ENCODE assay signal across 20 cellular contexts in genomic region chr18:79772108-79772864, GRCh38. TPM values are rescaled to one million over a fixed set of nuclear protein-coding genes. Genes with fewer than 3 reads are reported as not detected.
"Had no signal": no experiment of that assay in that cellular context is flagged by ENCODE, and none has a peak within 500 bp of the region (broad histone marks: within the 10 kb centered on the region; RNA-seq: fewer than 3 reads in every experiment).

No MANE protein-coding gene starts in this region.

- H3K36me3 ChIP-seq: ascending aorta, esophagus muscularis mucosa, gastroesophageal sphincter, heart left ventricle, neutrophil, upper lobe of left lung had no signal

- H3K4me1 ChIP-seq: ascending aorta, esophagus muscularis mucosa, gastroesophageal sphincter, heart left ventricle, testis, upper lobe of left lung had no signal

- H3K27ac Mint-ChIP-seq: activated CD4-positive, alpha-beta T cell treated with anti-CD3 and anti-CD28 coated beads, Interleukin-2, amount 10 ng/mL, durations not matched to agents 24 days and 14 days; activated CD8-positive, alpha-beta T cell treated with anti-CD3 and anti-CD28 coated beads for 36 hours; activated naive CD4-positive, alpha-beta T cell treated with anti-CD3 and anti-CD28 coated beads for 36 hours; activated T-helper 17 cell treated with anti-CD3 and anti-CD28 coated beads, Interleukin-2, amount 50 U/mL, for 72 hours; naive thymus-derived CD8-positive, alpha-beta T cell; stimulated activated naive CD8-positive, alpha-beta T cell treated with anti-CD3 and anti-CD28 coated beads, Interleukin-15, Interleukin-2, amounts not matched to agents 100 ng/mL and 50 ng/mL, for 24 hours had no signal

- H3K27me3 ChIP-seq: ascending aorta, testis, upper lobe of left lung had no signal

- H3K4me1 Mint-ChIP-seq: activated CD4-positive, alpha-beta T cell treated with anti-CD3 and anti-CD28 coated beads, Interleukin-2, amount 10 ng/mL, durations not matched to agents 24 days and 14 days; activated T-helper 17 cell treated with anti-CD3 and anti-CD28 coated beads, Interleukin-2, amount 50 U/mL, for 72 hours; naive thymus-derived CD8-positive, alpha-beta T cell had no signal

- DNase-seq: activated CD4-positive, alpha-beta T cell treated with anti-CD3 and anti-CD28 coated beads, Interleukin-2, amount 10 ng/mL, durations not matched to agents 24 days and 14 days; activated CD8-positive, alpha-beta T cell treated with anti-CD3 and anti-CD28 coated beads for 36 hours; activated naive CD4-positive, alpha-beta T cell treated with anti-CD3 and anti-CD28 coated beads for 36 hours; activated T-cell treated with anti-CD3 and anti-CD28 coated beads, Interleukin-2, amount 50 U/mL, for 1 hour; effector CD4-positive, alpha-beta T cell; kidney; mesendoderm; retina; T-helper 9 cell; testis had no signal

- ATAC-seq: activated CD8-positive, alpha-beta T cell treated with anti-CD3 and anti-CD28 coated beads for 36 hours; activated T-helper 17 cell treated with anti-CD3 and anti-CD28 coated beads, Interleukin-2, amount 50 U/mL, for 72 hours; gastroesophageal sphincter; heart left ventricle; naive thymus-derived CD8-positive, alpha-beta T cell; SK-N-SH treated with all-trans-retinoic acid at 6 μM for 48 hours had no signal

- H3K4me3 ChIP-seq: ascending aorta, esophagus muscularis mucosa, gastroesophageal sphincter, heart left ventricle, testis, upper lobe of left lung had no signal

- H3K9me3 ChIP-seq: neutrophil, testis had no signal

- H3K4me3 Mint-ChIP-seq: activated CD4-positive, alpha-beta T cell treated with anti-CD3 and anti-CD28 coated beads, Interleukin-2, amount 10 ng/mL, durations not matched to agents 24 days and 14 days; activated CD8-positive, alpha-beta T cell treated with anti-CD3 and anti-CD28 coated beads for 36 hours; activated naive CD4-positive, alpha-beta T cell treated with anti-CD3 and anti-CD28 coated beads for 36 hours; activated T-helper 17 cell treated with anti-CD3 and anti-CD28 coated beads, Interleukin-2, amount 50 U/mL, for 72 hours; naive thymus-derived CD8-positive, alpha-beta T cell; stimulated activated naive CD8-positive, alpha-beta T cell treated with anti-CD3 and anti-CD28 coated beads, Interleukin-15, Interleukin-2, amounts not matched to agents 100 ng/mL and 50 ng/mL, for 24 hours had no signal

- H3K9me3 Mint-ChIP-seq: activated CD4-positive, alpha-beta T cell treated with anti-CD3 and anti-CD28 coated beads, Interleukin-2, amount 10 ng/mL, durations not matched to agents 24 days and 14 days had no signal

- H3K27ac ChIP-seq: ascending aorta, esophagus muscularis mucosa, gastroesophageal sphincter, heart left ventricle, neutrophil, testis, upper lobe of left lung had no signal

RNA-seq across cellular contexts. Expression of gene KCNG2, which starts 25.5 kb away (rescaled TPM):
- total RNA-seq: activated CD4-positive, alpha-beta T cell treated with anti-CD3 and anti-CD28 coated beads, Interleukin-2, amount 10 ng/mL, durations not matched to agents 24 days and 14 days; activated CD8-positive, alpha-beta T cell treated with anti-CD3 and anti-CD28 coated beads for 36 hours; activated naive CD4-positive, alpha-beta T cell treated with anti-CD3 and anti-CD28 coated beads for 36 hours; activated T-helper 17 cell treated with anti-CD3 and anti-CD28 coated beads, Interleukin-2, amount 50 U/mL, for 72 hours; ascending aorta; naive thymus-derived CD8-positive, alpha-beta T cell had no signal
- polyA plus RNA-seq: naive thymus-derived CD8-positive, alpha-beta T cell had no signal
